Comparison of ENCODE assay signal across 13 cellular contexts in the genomic region with DNA sequence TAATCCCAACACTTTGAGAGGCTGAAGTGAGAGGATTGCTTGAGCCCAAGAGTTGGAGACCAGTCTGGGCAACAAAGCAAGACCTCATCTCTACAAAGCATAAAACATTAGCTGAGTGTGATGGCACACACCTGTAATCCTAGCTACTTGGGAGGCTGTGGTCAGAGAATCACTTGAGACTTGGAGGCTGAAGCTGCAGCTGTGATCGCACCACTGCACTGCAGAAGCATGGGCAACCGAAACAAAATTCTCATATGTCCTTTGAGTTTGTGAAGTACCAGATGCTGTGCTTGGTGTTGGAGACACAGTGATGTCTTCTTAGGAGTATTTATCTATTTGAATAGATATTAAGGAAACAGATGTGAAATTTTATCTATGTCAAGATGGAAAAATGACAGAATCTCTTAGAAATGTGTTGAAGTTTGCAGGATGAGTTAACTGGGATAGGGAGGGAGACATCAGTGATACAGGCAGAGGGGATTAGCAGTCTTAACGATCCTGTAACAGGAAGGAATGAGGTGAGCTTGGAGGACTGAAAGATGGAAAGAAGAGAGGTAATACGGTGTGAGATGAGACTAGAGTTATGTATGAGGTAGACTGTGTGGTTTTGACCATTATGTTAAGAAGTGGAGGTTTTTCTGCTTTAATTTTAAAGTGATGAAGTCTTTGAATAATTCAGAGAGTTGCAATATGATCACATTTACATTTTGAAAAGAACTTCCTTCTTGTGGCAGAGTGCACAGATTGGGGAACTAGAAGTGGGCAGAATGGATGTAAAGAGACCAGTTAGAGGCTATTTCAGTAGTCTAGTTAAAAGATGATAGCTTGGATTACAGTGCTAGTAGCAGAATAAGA. TPM values are rescaled to one million over a fixed set of nuclear protein-coding genes. Genes with fewer than 3 reads are reported as not detected.
DNase-seq lines count a peak whose midpoint lies in the region; ATAC-seq lines count a peak whose summit lies in the region.
"Had no signal": no experiment of that assay in that cellular context is flagged by ENCODE, and none has a peak within 500 bp of the region (broad histone marks: within the 10 kb centered on the region; RNA-seq: fewer than 3 reads in every experiment).

No MANE protein-coding gene starts in this region.

- peak; percentile 45 for DNase-seq in NAMALWA (ENCODE audit: low spot score)
- DNase-seq in naive B cell: no peak
- DNase-seq in D341Med (ENCODE audit: low spot score): no peak
- no peak for DNase-seq in activated CD8-positive, alpha-beta T cell treated with anti-CD3 and anti-CD28 coated beads, Interleukin-2, amount 10 ng/mL, durations not matched to agents 7 days and 5 days
- DNase-seq: activated naive CD4-positive, alpha-beta T cell treated with anti-CD3 and anti-CD28 coated beads for 36 hours; DMS79 treated with DMSO at 0.1 percent for 48 hours; head of caudate nucleus; NCI-H1417 treated with DMSO at 0.1 percent for 48 hours; Peyer's patch had no signal

- H3K27ac Mint-ChIP-seq in naive B cell: no peak overlapping the region
- H3K27ac Mint-ChIP-seq in activated CD8-positive, alpha-beta T cell treated with anti-CD3 and anti-CD28 coated beads, Interleukin-2, amount 10 ng/mL, durations not matched to agents 7 days and 5 days: no peak overlapping the region
- H3K27ac Mint-ChIP-seq: activated naive CD4-positive, alpha-beta T cell treated with anti-CD3 and anti-CD28 coated beads for 36 hours; dendritic cell treated with granulocyte-macrophage colony-stimulating factor and Interleukin-4, amounts not matched to agents 40 ng/mL and 50 ng/mL, for 4 days had no signal

- no peaks in the 10 kb centered on the region for H3K27me3 Mint-ChIP-seq in naive B cell
- H3K27me3 Mint-ChIP-seq in activated CD8-positive, alpha-beta T cell treated with anti-CD3 and anti-CD28 coated beads, Interleukin-2, amount 10 ng/mL, durations not matched to agents 7 days and 5 days (ENCODE audit: low read depth): no peaks in the 10 kb centered on the region
- H3K27me3 Mint-ChIP-seq: dendritic cell treated with granulocyte-macrophage colony-stimulating factor and Interleukin-4, amounts not matched to agents 40 ng/mL and 50 ng/mL, for 4 days had no signal

- ATAC-seq in GM19025 (IDR thresholded peaks at IDR 0.05; ENCODE audit: low read depth, unreplicated experiment) (peak; percentile 43), HG02588 (IDR thresholded peaks at IDR 0.05; ENCODE audit: unreplicated experiment) (peak; percentile 58), naive B cell (ENCODE audit: low read depth in 2 of 2) (peak; percentile 81 to 83), esophagus mucosa (no peak)
- ATAC-seq in activated CD8-positive, alpha-beta T cell treated with anti-CD3 and anti-CD28 coated beads, Interleukin-2, amount 10 ng/mL, durations not matched to agents 7 days and 5 days: no peak

- peaks cover 29 to 37% (median 37%) of the 10 kb centered on the region in 3 donors for H3K4me1 Mint-ChIP-seq in naive B cell
- H3K4me1 Mint-ChIP-seq in activated CD8-positive, alpha-beta T cell treated with anti-CD3 and anti-CD28 coated beads, Interleukin-2, amount 10 ng/mL, durations not matched to agents 7 days and 5 days (ENCODE audit: low read depth): peaks cover 38% of the 10 kb centered on the region

- no peaks in the 10 kb centered on the region for H3K9me3 Mint-ChIP-seq in naive B cell
- H3K9me3 Mint-ChIP-seq in activated CD8-positive, alpha-beta T cell treated with anti-CD3 and anti-CD28 coated beads, Interleukin-2, amount 10 ng/mL, durations not matched to agents 7 days and 5 days (ENCODE audit: insufficient read depth): no peaks in the 10 kb centered on the region
- H3K9me3 Mint-ChIP-seq: activated naive CD4-positive, alpha-beta T cell treated with anti-CD3 and anti-CD28 coated beads for 36 hours; dendritic cell treated with granulocyte-macrophage colony-stimulating factor and Interleukin-4, amounts not matched to agents 40 ng/mL and 50 ng/mL, for 4 days had no signal

- no peak overlapping the region for H3K4me3 Mint-ChIP-seq in naive B cell
- H3K4me3 Mint-ChIP-seq in activated CD8-positive, alpha-beta T cell treated with anti-CD3 and anti-CD28 coated beads, Interleukin-2, amount 10 ng/mL, durations not matched to agents 7 days and 5 days: no peak overlapping the region
- H3K4me3 Mint-ChIP-seq: activated naive CD4-positive, alpha-beta T cell treated with anti-CD3 and anti-CD28 coated beads for 36 hours; dendritic cell treated with granulocyte-macrophage colony-stimulating factor and Interleukin-4, amounts not matched to agents 40 ng/mL and 50 ng/mL, for 4 days had no signal

- CTCF ChIA-PET in activated CD8-positive, alpha-beta T cell treated with anti-CD3 and anti-CD28 coated beads, Interleukin-2, amount 10 ng/mL, durations not matched to agents 7 days and 5 days (lab: Charles Lee): interaction anchor here (1.0 to 1.3 kb wide), 3 partner anchors 10 to 21 kb away, joined by 3 read pairs; no protein-coding TSS in a partner anchor

- peaks cover 0 to 3% of the 10 kb centered on the region in 2 donors for H3K36me3 Mint-ChIP-seq in naive B cell
- H3K36me3 Mint-ChIP-seq in activated CD8-positive, alpha-beta T cell treated with anti-CD3 and anti-CD28 coated beads, Interleukin-2, amount 10 ng/mL, durations not matched to agents 7 days and 5 days (ENCODE audit: low read depth): peaks cover 14% of the 10 kb centered on the region

- POLR2A ChIA-PET in activated CD8-positive, alpha-beta T cell treated with anti-CD3 and anti-CD28 coated beads, Interleukin-2, amount 10 ng/mL, durations not matched to agents 7 days and 5 days (lab: Charles Lee): no interaction called here

RNA-seq across cellular contexts. Expression of gene STT3B, which starts 40.1 kb away (rescaled TPM):
- polyA plus RNA-seq in naive B cell (ENCODE audit: low read depth in 6 of 6): 10 to 100 TPM; 58.0 to 80.3 (median 67.7) TPM
- total RNA-seq in esophagus mucosa: 67.0 TPM
- 100 to 1,000 TPM; 137 to 140 TPM for total RNA-seq in activated CD8-positive, alpha-beta T cell treated with anti-CD3 and anti-CD28 coated beads, Interleukin-2, amount 10 ng/mL, durations not matched to agents 7 days and 5 days

Comparison
In these comparisons a context has a peak if more than half of its experiments do, and no peak if none do; other contexts are left out.
1. ATAC-seq: peak in GM19025 (single experiment), HG02588 (single experiment) and naive B cell (2 of 2); none in esophagus mucosa (single experiment) and activated CD8-positive, alpha-beta T cell treated with anti-CD3 and anti-CD28 coated beads, Interleukin-2, amount 10 ng/mL, durations not matched to agents 7 days and 5 days (single experiment).